In genomic region chr14:76884853-76885276, GRCh38 we compare ENCODE assay signal across 25 cellular contexts. TPM values are rescaled to one million over a fixed set of nuclear protein-coding genes. Genes with fewer than 3 reads are reported as not detected.
DNase-seq lines count a peak whose midpoint lies in the region; ATAC-seq, FAIRE-seq and TF ChIP-seq lines count a peak whose summit lies in the region.
"Had no signal": no experiment of that assay in that cellular context is flagged by ENCODE, and none has a peak within 500 bp of the region (broad histone marks: within the 10 kb centered on the region; RNA-seq: fewer than 3 reads in every experiment).

No MANE protein-coding gene starts in this region.

- H3K4me1 ChIP-seq in esophagus (ENCODE audit: control insufficient read depth in 2 of 2, insufficient read depth in 2 of 2, low read length in 1 of 2) (peaks cover 0 to 2% of the 10 kb centered on the region in 2 donors), right cardiac atrium (ENCODE audit: control insufficient read depth, insufficient read depth, low read length) (no peaks in the 10 kb centered on the region), psoas muscle (no peaks in the 10 kb centered on the region), small intestine (ENCODE audit: control insufficient read depth in 2 of 2, insufficient read depth in 1 of 2, low read depth in 1 of 2, low read length in 1 of 2) (no peaks in the 10 kb centered on the region)
- H3K4me1 ChIP-seq: prostate gland had no signal

- no peak overlapping the region for H3K4me3 ChIP-seq in esophagus (ENCODE audit: low read depth in 1 of 2, low read length in 2 of 2)
- no peak overlapping the region for H3K4me3 ChIP-seq in right cardiac atrium (ENCODE audit: low read length)
- no peak overlapping the region for H3K4me3 ChIP-seq in psoas muscle
- no peak overlapping the region for H3K4me3 ChIP-seq in small intestine (ENCODE audit: low read depth in 1 of 2, low read length in 2 of 2)
- H3K4me3 ChIP-seq: BLaER1, prostate gland had no signal

- FAIRE-seq in small intestine (lab: Jason Lieb, UNC), result no peak
- FAIRE-seq: G401.6 had no signal

- H3K36me3 ChIP-seq in esophagus (ENCODE audit: control insufficient read depth in 2 of 2, insufficient read depth in 2 of 2, low read length in 1 of 2) (no peaks in the 10 kb centered on the region), psoas muscle (ENCODE audit: insufficient read depth in 1 of 2, low read depth in 1 of 2) (no peaks in the 10 kb centered on the region), small intestine (ENCODE audit: control insufficient read depth in 2 of 2, insufficient read depth in 2 of 2, low read length in 2 of 2) (no peaks in the 10 kb centered on the region)
- H3K36me3 ChIP-seq: BLaER1, prostate gland had no signal

- 62 to 64% methylated on average over 10 to 14 of the region's 14 CpGs for WGBS in esophagus, 2 donors
- WGBS in right cardiac atrium, result 54% methylated on average over 14 of the region's 14 CpGs
- 63 to 70% (median 68%) methylated on average over 14 of the region's 14 CpGs for WGBS in psoas muscle, 3 donors
- WGBS in small intestine, 3 donors, result 77 to 89% (median 81%) methylated on average over 13 to 14 of the region's 14 CpGs

- H3K27ac ChIP-seq in esophagus (ENCODE audit: low read depth in 2 of 2, low read length in 1 of 2), result peak overlapping the region; percentile 5 to 10
- peak overlapping the region; percentile 26 for H3K27ac ChIP-seq in right cardiac atrium (ENCODE audit: low read length)
- peak overlapping the region; percentile 16 for H3K27ac ChIP-seq in psoas muscle
- H3K27ac ChIP-seq in small intestine (ENCODE audit: low read depth in 1 of 2, low read length in 1 of 2), result peak overlapping the region in 1 of 2 donors; percentile 8
- H3K27ac ChIP-seq: BLaER1, prostate gland had no signal

- intact Hi-C loops in right cardiac atrium (cut with DNase I), result no loop called here
- intact Hi-C loops in psoas muscle (cut with DNase I), result no loop called here

- DNase-seq in ELF-1 (ENCODE audit: low read depth, low spot score), result peak; percentile 69
- DNase-seq in right cardiac atrium, result peak; percentile 74 to 89 (median 84)
- peak; percentile 40 to 71 for DNase-seq in psoas muscle
- DNase-seq in small intestine, result no peak
- DNase-seq in NCI-H2107 (lab: John Stamatoyannopoulos, UW), result no peak
- no peak for DNase-seq in occipital lobe (lab: John Stamatoyannopoulos, UW)
- DNase-seq: activated CD4-positive, alpha-beta T cell treated with anti-CD3 and anti-CD28 coated beads, Interleukin-2, amount 10 ng/mL, durations not matched to agents 24 days and 14 days; Calu3; GOT3; mesenchymal stem cell; natural killer cell; NCI-H1105; NCI-H2081; NCI-H510A had no signal

- H3K27me3 ChIP-seq in esophagus (ENCODE audit: control insufficient read depth in 1 of 2, insufficient read depth in 2 of 2, low read length in 2 of 2) (no peaks in the 10 kb centered on the region), right cardiac atrium (ENCODE audit: control insufficient read depth, insufficient read depth) (no peaks in the 10 kb centered on the region), psoas muscle (ENCODE audit: insufficient read depth in 3 of 3, low read length in 2 of 3) (no peaks in the 10 kb centered on the region), small intestine (ENCODE audit: control insufficient read depth in 2 of 2, insufficient read depth in 2 of 2, low read length in 2 of 2) (no peaks in the 10 kb centered on the region)
- H3K27me3 ChIP-seq: BLaER1 had no signal

- ATAC-seq in right cardiac atrium, result peak; percentile 91 to 96
- peak in 2 of 4 donors; percentile 38 to 67 for ATAC-seq in psoas muscle
- ATAC-seq in GM18868 (IDR thresholded peaks at IDR 0.05; ENCODE audit: unreplicated experiment), result no peak
- ATAC-seq: natural killer cell had no signal

- TF ChIP-seq CTCF in psoas muscle (IDR thresholded peaks at IDR 0.05), result no peak

- no peaks in the 10 kb centered on the region for H3K9me3 ChIP-seq in esophagus (ENCODE audit: control insufficient read depth in 2 of 2, insufficient read depth in 1 of 2, low read depth in 1 of 2, low read length in 1 of 2)
- H3K9me3 ChIP-seq in right cardiac atrium (ENCODE audit: control insufficient read depth, low read length), result no peaks in the 10 kb centered on the region
- H3K9me3 ChIP-seq in psoas muscle, result no peaks in the 10 kb centered on the region
- no peaks in the 10 kb centered on the region for H3K9me3 ChIP-seq in small intestine (ENCODE audit: control insufficient read depth, low read depth)
- H3K9me3 ChIP-seq: BLaER1, prostate gland had no signal

RNA-seq across cellular contexts. Expression of gene LRRC74A, which starts 58.7 kb away (rescaled TPM):
- polyA plus RNA-seq in esophagus (not detected), right cardiac atrium (not detected), psoas muscle (not detected), small intestine (not detected)
- total RNA-seq in right cardiac atrium (1 to 10 TPM in 1 of 4 donors, not detected in 3; 1.1 TPM), psoas muscle (not detected), occipital lobe (not detected)
- total RNA-seq: A172; activated CD4-positive, alpha-beta T cell treated with anti-CD3 and anti-CD28 coated beads, Interleukin-2, amount 10 ng/mL, durations not matched to agents 24 days and 14 days; Calu3; dermis microvascular lymphatic vessel endothelial cell; epithelial cell of proximal tubule; LHCN-M2; natural killer cell had no signal
- polyA plus RNA-seq: adipose tissue, thymus had no signal

Comparison
In these comparisons a context has a peak if more than half of its experiments do, and no peak if none do; other contexts are left out.
1. DNase-seq: peak in ELF-1 (single experiment), right cardiac atrium (3 of 3) and psoas muscle (2 of 2); none in small intestine (single experiment), NCI-H2107 (single experiment) and occipital lobe (single experiment).